ENCODE assay signal across 4 cellular contexts in the genomic region with DNA sequence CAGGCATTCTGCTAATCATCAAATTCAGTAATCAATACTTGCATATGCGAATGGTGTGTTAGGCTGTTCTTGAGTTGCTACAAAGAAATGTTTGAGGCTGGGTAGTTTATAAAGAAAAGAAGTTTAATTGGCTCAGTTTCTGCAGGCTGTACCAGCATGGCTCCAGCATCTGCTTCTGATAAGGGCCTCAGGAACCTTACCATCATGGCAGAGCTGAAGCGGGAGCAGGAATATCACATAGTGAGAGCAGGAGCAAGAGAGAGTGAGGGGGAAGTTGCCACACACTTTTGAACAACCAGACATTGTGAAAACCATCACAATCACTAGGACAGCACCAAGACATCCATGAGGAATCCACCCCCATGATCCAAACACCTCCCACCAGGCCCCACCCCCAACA.
"Had no signal": no experiment of that assay in that cellular context is flagged by ENCODE, and none has a peak within 500 bp of the region (broad histone marks: within the 10 kb centered on the region; RNA-seq: fewer than 3 reads in every experiment).

No MANE protein-coding gene starts in this region.

- H3K4me3 Mint-ChIP-seq: IgD-negative memory B cell had no signal

- H3K27me3 Mint-ChIP-seq: IgD-negative memory B cell had no signal

- DNase-seq: IMR-90 had no signal

- H3K4me3 ChIP-seq: K562 had no signal

- H3K36me3 Mint-ChIP-seq: IgD-negative memory B cell had no signal

- H3K9me3 Mint-ChIP-seq: IgD-negative memory B cell had no signal

- H3K27ac ChIP-seq: HL-60 had no signal

- H3K4me1 Mint-ChIP-seq: IgD-negative memory B cell had no signal

- H3K27ac Mint-ChIP-seq: IgD-negative memory B cell had no signal
